In genomic region chr18:3297025-3297984, GRCh38 we compare ENCODE assay signal across 1 cellular context.
A peak's percentile ranks its signal among the peaks of the same experiment; 100 is the strongest.
TF ChIP-seq lines count a peak whose summit lies in the region.

No MANE protein-coding gene starts in this region.

TF ChIP-seq in HepG2, 621 proteins besides CTCF, POLR2A, EP300 and RAD21 (continued from another document and continues in another):
- TF ChIP-seq AFF4 (CRISPR knock-in tag; IDR thresholded peaks at IDR 0.05) = no peak; the same call in 1 of the 2 replicates
- TF ChIP-seq ZNF256 (CRISPR knock-in tag; conservative IDR thresholded peaks at IDR 0.05) = peak; percentile 78
- TF ChIP-seq CSRNP1 (CRISPR knock-in tag; IDR thresholded peaks at IDR 0.05) = peak; percentile 38; the same call in 1 of the 2 replicates
- TF ChIP-seq, protein P1, sequence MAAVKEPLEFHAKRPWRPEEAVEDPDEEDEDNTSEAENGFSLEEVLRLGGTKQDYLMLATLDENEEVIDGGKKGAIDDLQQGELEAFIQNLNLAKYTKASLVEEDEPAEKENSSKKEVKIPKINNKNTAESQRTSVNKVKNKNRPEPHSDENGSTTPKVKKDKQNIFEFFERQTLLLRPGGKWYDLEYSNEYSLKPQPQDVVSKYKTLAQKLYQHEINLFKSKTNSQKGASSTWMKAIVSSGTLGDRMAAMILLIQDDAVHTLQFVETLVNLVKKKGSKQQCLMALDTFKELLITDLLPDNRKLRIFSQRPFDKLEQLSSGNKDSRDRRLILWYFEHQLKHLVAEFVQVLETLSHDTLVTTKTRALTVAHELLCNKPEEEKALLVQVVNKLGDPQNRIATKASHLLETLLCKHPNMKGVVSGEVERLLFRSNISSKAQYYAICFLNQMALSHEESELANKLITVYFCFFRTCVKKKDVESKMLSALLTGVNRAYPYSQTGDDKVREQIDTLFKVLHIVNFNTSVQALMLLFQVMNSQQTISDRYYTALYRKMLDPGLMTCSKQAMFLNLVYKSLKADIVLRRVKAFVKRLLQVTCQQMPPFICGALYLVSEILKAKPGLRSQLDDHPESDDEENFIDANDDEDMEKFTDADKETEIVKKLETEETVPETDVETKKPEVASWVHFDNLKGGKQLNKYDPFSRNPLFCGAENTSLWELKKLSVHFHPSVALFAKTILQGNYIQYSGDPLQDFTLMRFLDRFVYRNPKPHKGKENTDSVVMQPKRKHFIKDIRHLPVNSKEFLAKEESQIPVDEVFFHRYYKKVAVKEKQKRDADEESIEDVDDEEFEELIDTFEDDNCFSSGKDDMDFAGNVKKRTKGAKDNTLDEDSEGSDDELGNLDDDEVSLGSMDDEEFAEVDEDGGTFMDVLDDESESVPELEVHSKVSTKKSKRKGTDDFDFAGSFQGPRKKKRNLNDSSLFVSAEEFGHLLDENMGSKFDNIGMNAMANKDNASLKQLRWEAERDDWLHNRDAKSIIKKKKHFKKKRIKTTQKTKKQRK (IDR thresholded peaks at IDR 0.05; ENCODE audit: low read length) = no peak
- no peak for TF ChIP-seq REXO4 (CRISPR knock-in tag; IDR thresholded peaks at IDR 0.05; ENCODE audit: borderline replicate concordance)
- 0 out of 2 replicates have a peak, but pooled peaks have one; percentile 22 for TF ChIP-seq HOXD1 (CRISPR knock-in tag; IDR thresholded peaks at IDR 0.05)
- no peak; the same call in 1 of the 2 replicates for TF ChIP-seq ZNF639 (CRISPR knock-in tag; conservative IDR thresholded peaks at IDR 0.05)
- TF ChIP-seq IRF1 (CRISPR knock-in tag; IDR thresholded peaks at IDR 0.05; ENCODE audit: low read depth) = no peak
- TF ChIP-seq SP140L (CRISPR knock-in tag; IDR thresholded peaks at IDR 0.05; ENCODE audit: borderline replicate concordance) = no peak; the same call in 1 of the 2 replicates
- no peak for TF ChIP-seq THAP7 (CRISPR knock-in tag; IDR thresholded peaks at IDR 0.05)
- TF ChIP-seq, protein P2, sequence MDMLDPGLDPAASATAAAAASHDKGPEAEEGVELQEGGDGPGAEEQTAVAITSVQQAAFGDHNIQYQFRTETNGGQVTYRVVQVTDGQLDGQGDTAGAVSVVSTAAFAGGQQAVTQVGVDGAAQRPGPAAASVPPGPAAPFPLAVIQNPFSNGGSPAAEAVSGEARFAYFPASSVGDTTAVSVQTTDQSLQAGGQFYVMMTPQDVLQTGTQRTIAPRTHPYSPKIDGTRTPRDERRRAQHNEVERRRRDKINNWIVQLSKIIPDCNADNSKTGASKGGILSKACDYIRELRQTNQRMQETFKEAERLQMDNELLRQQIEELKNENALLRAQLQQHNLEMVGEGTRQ (IDR thresholded peaks at IDR 0.05; ENCODE audit: low read depth, low read length) = no peak
- TF ChIP-seq, protein P2 (CRISPR knock-in tag; IDR thresholded peaks at IDR 0.05; ENCODE audit: borderline replicate concordance) = no peak
- no peak for TF ChIP-seq RFX5 (IDR thresholded peaks at IDR 0.05; ENCODE audit: low read depth, low read length)
- TF ChIP-seq, protein P3, sequence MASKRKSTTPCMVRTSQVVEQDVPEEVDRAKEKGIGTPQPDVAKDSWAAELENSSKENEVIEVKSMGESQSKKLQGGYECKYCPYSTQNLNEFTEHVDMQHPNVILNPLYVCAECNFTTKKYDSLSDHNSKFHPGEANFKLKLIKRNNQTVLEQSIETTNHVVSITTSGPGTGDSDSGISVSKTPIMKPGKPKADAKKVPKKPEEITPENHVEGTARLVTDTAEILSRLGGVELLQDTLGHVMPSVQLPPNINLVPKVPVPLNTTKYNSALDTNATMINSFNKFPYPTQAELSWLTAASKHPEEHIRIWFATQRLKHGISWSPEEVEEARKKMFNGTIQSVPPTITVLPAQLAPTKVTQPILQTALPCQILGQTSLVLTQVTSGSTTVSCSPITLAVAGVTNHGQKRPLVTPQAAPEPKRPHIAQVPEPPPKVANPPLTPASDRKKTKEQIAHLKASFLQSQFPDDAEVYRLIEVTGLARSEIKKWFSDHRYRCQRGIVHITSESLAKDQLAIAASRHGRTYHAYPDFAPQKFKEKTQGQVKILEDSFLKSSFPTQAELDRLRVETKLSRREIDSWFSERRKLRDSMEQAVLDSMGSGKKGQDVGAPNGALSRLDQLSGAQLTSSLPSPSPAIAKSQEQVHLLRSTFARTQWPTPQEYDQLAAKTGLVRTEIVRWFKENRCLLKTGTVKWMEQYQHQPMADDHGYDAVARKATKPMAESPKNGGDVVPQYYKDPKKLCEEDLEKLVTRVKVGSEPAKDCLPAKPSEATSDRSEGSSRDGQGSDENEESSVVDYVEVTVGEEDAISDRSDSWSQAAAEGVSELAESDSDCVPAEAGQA (IDR thresholded peaks at IDR 0.05; ENCODE audit: low read depth) = no peak; the same call in 1 of the 2 replicates
- TF ChIP-seq, protein P3 (CRISPR knock-in tag; IDR thresholded peaks at IDR 0.05; ENCODE audit: borderline replicate concordance) = 0 out of 2 replicates have a peak, but pooled peaks have one; percentile 34
- TF ChIP-seq FLYWCH1 (CRISPR knock-in tag; IDR thresholded peaks at IDR 0.05) = no peak
- no peak for TF ChIP-seq HCFC1 (IDR thresholded peaks at IDR 0.05; ENCODE audit: low read depth, low read length)
- TF ChIP-seq, protein P4, sequence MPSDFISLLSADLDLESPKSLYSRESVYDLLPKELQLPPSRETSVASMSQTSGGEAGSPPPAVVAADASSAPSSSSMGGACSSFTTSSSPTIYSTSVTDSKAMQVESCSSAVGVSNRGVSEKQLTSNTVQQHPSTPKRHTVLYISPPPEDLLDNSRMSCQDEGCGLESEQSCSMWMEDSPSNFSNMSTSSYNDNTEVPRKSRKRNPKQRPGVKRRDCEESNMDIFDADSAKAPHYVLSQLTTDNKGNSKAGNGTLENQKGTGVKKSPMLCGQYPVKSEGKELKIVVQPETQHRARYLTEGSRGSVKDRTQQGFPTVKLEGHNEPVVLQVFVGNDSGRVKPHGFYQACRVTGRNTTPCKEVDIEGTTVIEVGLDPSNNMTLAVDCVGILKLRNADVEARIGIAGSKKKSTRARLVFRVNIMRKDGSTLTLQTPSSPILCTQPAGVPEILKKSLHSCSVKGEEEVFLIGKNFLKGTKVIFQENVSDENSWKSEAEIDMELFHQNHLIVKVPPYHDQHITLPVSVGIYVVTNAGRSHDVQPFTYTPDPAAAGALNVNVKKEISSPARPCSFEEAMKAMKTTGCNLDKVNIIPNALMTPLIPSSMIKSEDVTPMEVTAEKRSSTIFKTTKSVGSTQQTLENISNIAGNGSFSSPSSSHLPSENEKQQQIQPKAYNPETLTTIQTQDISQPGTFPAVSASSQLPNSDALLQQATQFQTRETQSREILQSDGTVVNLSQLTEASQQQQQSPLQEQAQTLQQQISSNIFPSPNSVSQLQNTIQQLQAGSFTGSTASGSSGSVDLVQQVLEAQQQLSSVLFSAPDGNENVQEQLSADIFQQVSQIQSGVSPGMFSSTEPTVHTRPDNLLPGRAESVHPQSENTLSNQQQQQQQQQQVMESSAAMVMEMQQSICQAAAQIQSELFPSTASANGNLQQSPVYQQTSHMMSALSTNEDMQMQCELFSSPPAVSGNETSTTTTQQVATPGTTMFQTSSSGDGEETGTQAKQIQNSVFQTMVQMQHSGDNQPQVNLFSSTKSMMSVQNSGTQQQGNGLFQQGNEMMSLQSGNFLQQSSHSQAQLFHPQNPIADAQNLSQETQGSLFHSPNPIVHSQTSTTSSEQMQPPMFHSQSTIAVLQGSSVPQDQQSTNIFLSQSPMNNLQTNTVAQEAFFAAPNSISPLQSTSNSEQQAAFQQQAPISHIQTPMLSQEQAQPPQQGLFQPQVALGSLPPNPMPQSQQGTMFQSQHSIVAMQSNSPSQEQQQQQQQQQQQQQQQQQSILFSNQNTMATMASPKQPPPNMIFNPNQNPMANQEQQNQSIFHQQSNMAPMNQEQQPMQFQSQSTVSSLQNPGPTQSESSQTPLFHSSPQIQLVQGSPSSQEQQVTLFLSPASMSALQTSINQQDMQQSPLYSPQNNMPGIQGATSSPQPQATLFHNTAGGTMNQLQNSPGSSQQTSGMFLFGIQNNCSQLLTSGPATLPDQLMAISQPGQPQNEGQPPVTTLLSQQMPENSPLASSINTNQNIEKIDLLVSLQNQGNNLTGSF (CRISPR knock-in tag; IDR thresholded peaks at IDR 0.05) = peak; percentile 73; the same call in 1 of the 2 replicates
- TF ChIP-seq NBN (conservative IDR thresholded peaks at IDR 0.05) = no peak
